In the genomic region with DNA sequence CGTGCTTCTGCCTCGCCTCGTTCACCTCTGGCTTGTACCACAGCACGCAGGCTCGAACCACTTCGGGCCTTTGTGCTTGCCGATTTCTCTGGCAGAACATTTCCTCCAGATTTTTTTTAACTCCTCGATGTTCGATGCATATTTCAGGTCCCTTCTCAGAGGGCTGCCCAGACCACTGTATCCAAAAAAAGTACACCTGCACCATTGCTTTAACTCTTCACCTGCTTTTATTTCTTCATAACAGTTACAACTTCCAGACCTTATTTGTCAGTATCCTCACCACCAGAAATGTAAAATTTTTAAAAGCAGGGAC, we compare ENCODE assay signal across 8 cellular contexts. TPM values are rescaled to one million over a fixed set of nuclear protein-coding genes. Genes with fewer than 3 reads are reported as not detected.
DNase-seq lines count a peak whose midpoint lies in the region; ATAC-seq and TF ChIP-seq lines count a peak whose summit lies in the region.

No MANE protein-coding gene starts in this region.

- no peak for TF ChIP-seq POLR2A in testis (IDR thresholded peaks at IDR 0.05)

- peak overlapping the region; percentile 95 for H3K27ac Mint-ChIP-seq in activated CD4-positive, alpha-beta T cell treated with anti-CD3 and anti-CD28 coated beads for 36 hours

- 0% methylated on average over 9 of the region's 9 CpGs for WGBS in testis, 2 donors

- H3K4me1 Mint-ChIP-seq in activated CD4-positive, alpha-beta T cell treated with anti-CD3 and anti-CD28 coated beads for 36 hours, result peaks cover 28% of the 10 kb centered on the region

- H3K27me3 Mint-ChIP-seq in activated CD4-positive, alpha-beta T cell treated with anti-CD3 and anti-CD28 coated beads for 36 hours, result no peaks in the 10 kb centered on the region

- H3K4me3 ChIP-seq in kidney epithelial cell (ENCODE audit: low read depth, low read length) (peak overlapping the region; percentile 86), testis (peak overlapping the region; percentile 78 to 90)

- H3K36me3 ChIP-seq in kidney epithelial cell (ENCODE audit: control insufficient read depth, insufficient read depth, low read length) (no peaks in the 10 kb centered on the region), testis (ENCODE audit: low read depth, missing control alignments) (no peaks in the 10 kb centered on the region)

- H3K9me3 ChIP-seq in testis, result no peaks in the 10 kb centered on the region

- no peak for ATAC-seq in activated CD4-positive, alpha-beta T cell treated with anti-CD3 and anti-CD28 coated beads for 36 hours
- no peak for ATAC-seq in HG02884 (IDR thresholded peaks at IDR 0.05; ENCODE audit: unreplicated experiment)
- no peak for ATAC-seq in GM19455 (IDR thresholded peaks at IDR 0.05; ENCODE audit: unreplicated experiment)

- CTCF ChIA-PET in activated CD4-positive, alpha-beta T cell treated with anti-CD3 and anti-CD28 coated beads for 36 hours (lab: Charles Lee), result interaction anchor here (1.2 to 2.0 kb wide), 5 partner anchors 10 to 15 kb away, joined by 3 to 8 read pairs (median 6); no protein-coding TSS in a partner anchor

- H3K27ac ChIP-seq in testis, result peak overlapping the region; percentile 91 to 98

- intact Hi-C loops in activated CD4-positive, alpha-beta T cell treated with anti-CD3 and anti-CD28 coated beads for 36 hours (cut with DNase I, micrococcal nuclease), result loop anchor here (1.0 to 10.0 kb wide), 17 partner anchors 75 to 1896 kb away; a partner anchor contains a TSS
- intact Hi-C loops in testis (cut with DNase I; ENCODE audit: low total_unique reads), result no loop called here

- peak overlapping the region; percentile 98 for H3K4me3 Mint-ChIP-seq in activated CD4-positive, alpha-beta T cell treated with anti-CD3 and anti-CD28 coated beads for 36 hours

- H3K4me1 ChIP-seq in testis, result peaks cover 12% of the 10 kb centered on the region

- peaks cover 3% of the 10 kb centered on the region for H3K36me3 Mint-ChIP-seq in activated CD4-positive, alpha-beta T cell treated with anti-CD3 and anti-CD28 coated beads for 36 hours (ENCODE audit: low read depth)

- H3K9me3 Mint-ChIP-seq in activated CD4-positive, alpha-beta T cell treated with anti-CD3 and anti-CD28 coated beads for 36 hours (ENCODE audit: low read depth), result no peaks in the 10 kb centered on the region

- no peak for TF ChIP-seq CTCF in kidney epithelial cell (IDR thresholded peaks at IDR 0.05; ENCODE audit: insufficient read depth, low read length, poor library complexity, severe bottlenecking)
- TF ChIP-seq CTCF in testis (IDR thresholded peaks at IDR 0.05), result no peak

- POLR2A ChIA-PET in activated CD4-positive, alpha-beta T cell treated with anti-CD3 and anti-CD28 coated beads for 36 hours (lab: Charles Lee), result interaction anchor here (0.6 to 1.8 kb wide), 3 partner anchors 96 to 321 kb away, joined by 3 to 16 read pairs (median 3); a partner anchor contains a TSS

- H3K27me3 ChIP-seq in kidney epithelial cell (ENCODE audit: control insufficient read depth, insufficient read depth, low read length), result no peaks in the 10 kb centered on the region
- H3K27me3 ChIP-seq in testis, result no peaks in the 10 kb centered on the region

- no peak for DNase-seq in activated CD4-positive, alpha-beta T cell treated with anti-CD3 and anti-CD28 coated beads for 36 hours
- DNase-seq in activated CD4-positive, alpha-beta T cell treated with anti-CD3 and anti-CD28 coated beads for 48 hours, result no peak
- DNase-seq in activated T-helper 9 cell treated with anti-CD3 and anti-CD28 coated beads, Interleukin-2, amount 50 U/mL, for 16 hours (ENCODE audit: low read depth), result peak; percentile 8
- DNase-seq in kidney epithelial cell (ENCODE audit: low read depth) (no peak), testis (peak; percentile 44), putamen (ENCODE audit: low spot score) (no peak)

RNA-seq across cellular contexts. Expression of a gene that starts 1.3 kb away (rescaled TPM):
- 10 to 100 TPM; 40.2 to 40.5 TPM for total RNA-seq in activated CD4-positive, alpha-beta T cell treated with anti-CD3 and anti-CD28 coated beads for 36 hours
- total RNA-seq in kidney epithelial cell, result 62.2 and 71.9 TPM in 2 replicates
- total RNA-seq in testis, result 10 to 100 TPM; 52.2 to 53.8 TPM
- 13.3 TPM for polyA plus RNA-seq in testis (ENCODE audit: insufficient read depth, low read depth, low replicate concordance)

Comparison
In these comparisons a context has a peak if more than half of its experiments do, and no peak if none do; other contexts are left out.
1. DNase-seq: peak in activated T-helper 9 cell treated with anti-CD3 and anti-CD28 coated beads, Interleukin-2, amount 50 U/mL, for 16 hours (single experiment) and testis (single experiment); none in activated CD4-positive, alpha-beta T cell treated with anti-CD3 and anti-CD28 coated beads for 36 hours (single experiment), activated CD4-positive, alpha-beta T cell treated with anti-CD3 and anti-CD28 coated beads for 48 hours (single experiment), kidney epithelial cell (single experiment) and putamen (single experiment).